Comparison of ENCODE assay signal across 19 cellular contexts in the genomic region with DNA sequence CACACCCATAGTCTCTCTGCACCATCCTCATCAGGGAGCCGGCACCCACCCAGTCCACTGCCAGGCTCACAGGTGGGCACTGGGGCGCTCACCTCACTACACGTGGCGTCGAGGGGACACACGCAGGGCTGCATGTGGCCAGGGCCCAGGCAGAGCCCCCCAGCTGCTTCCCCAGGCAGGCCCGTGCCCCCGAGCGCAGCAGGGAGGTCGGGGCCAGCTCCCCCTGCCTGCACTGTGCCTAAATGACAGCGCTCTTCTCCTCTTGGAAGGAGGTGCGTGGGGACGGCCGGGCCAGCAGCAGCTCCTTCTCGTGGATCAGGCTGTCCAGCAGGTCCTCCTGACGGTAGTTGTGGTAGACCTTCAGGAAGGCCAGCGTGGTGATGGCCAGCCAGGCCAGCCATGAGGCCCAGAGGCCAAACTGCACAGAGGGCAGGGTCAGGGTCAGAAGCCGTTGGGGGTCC. TPM values are rescaled to one million over a fixed set of nuclear protein-coding genes. Genes with fewer than 3 reads are reported as not detected.
DNase-seq lines count a peak whose midpoint lies in the region; ATAC-seq, FAIRE-seq and TF ChIP-seq lines count a peak whose summit lies in the region.
"Had no signal": no experiment of that assay in that cellular context is flagged by ENCODE, and none has a peak within 500 bp of the region (broad histone marks: within the 10 kb centered on the region; RNA-seq: fewer than 3 reads in every experiment).

No MANE protein-coding gene starts in this region.

- H3K27me3 ChIP-seq in H9 (ENCODE audit: insufficient read depth, low read length) (no peaks in the 10 kb centered on the region), H1 (replicated peaks in 1 of 4; ENCODE audit: control insufficient read depth in 3 of 4, extremely low read depth in 1 of 4, insufficient read depth in 3 of 4, low read length in 3 of 4) (no peaks in the 10 kb centered on the region), psoas muscle (ENCODE audit: insufficient read depth in 3 of 3, low read length in 2 of 3) (peaks cover 0 to 31% (median 2%) of the 10 kb centered on the region in 3 donors)
- H3K27me3 ChIP-seq: SJSA1 had no signal

- H4K5ac ChIP-seq in H9 (ENCODE audit: insufficient read length, low read depth, low read length): no peak overlapping the region
- no peak overlapping the region for H4K5ac ChIP-seq in H1 (ENCODE audit: insufficient read length, low read depth, low read length)

- TF ChIP-seq RAD21 in H1 (IDR thresholded peaks at IDR 0.05 in 1 of 2, conservative IDR thresholded peaks at IDR 0.05 in 1 of 2; ENCODE audit: low read depth in 2 of 2, low read length in 2 of 2): peak in 1 of 2 experiments; percentile 5; a peak in 1 of 4 replicates

- POLR2A ChIA-PET in H1 (lab: Charles Lee; ENCODE audit: partially characterized antibody): interaction anchor here (1.0 kb wide), 1 partner anchor 11 kb away, joined by 5 read pairs; a partner anchor contains a TSS

- H3K4me3 Mint-ChIP-seq in H9: no peak overlapping the region
- H3K4me3 Mint-ChIP-seq: CD8-positive, alpha-beta T cell had no signal

- no peak overlapping the region for H2BK12ac ChIP-seq in H9 (ENCODE audit: insufficient read length, low read depth, low read length)
- H2BK12ac ChIP-seq in H1 (ENCODE audit: low read depth, low read length): no peak overlapping the region

- H4K8ac ChIP-seq in H9 (replicated peaks; ENCODE audit: insufficient read length, low read depth, low read length) (no peak overlapping the region), H1 (ENCODE audit: extremely low read depth, insufficient read depth, low read length) (peak overlapping the region; percentile 57; the same call in 1 of the 2 replicates)

- H3K4ac ChIP-seq in H9 (ENCODE audit: low read depth, low read length): no peak overlapping the region
- H3K4ac ChIP-seq in H1 (replicated peaks; ENCODE audit: insufficient read length, low read depth, low read length): no peak overlapping the region

- CTCF ChIA-PET in H1 (lab: Charles Lee; ENCODE audit: partially characterized antibody): interaction anchor here (0.7 to 3.0 kb wide), 15 partner anchors 8 to 242 kb away, joined by 3 to 11 read pairs (median 3); no protein-coding TSS in a partner anchor

- H2BK120ac ChIP-seq in H9 (ENCODE audit: low read depth, low read length, poor library complexity, severe bottlenecking): no peak overlapping the region
- H2BK120ac ChIP-seq in H1 (replicated peaks; ENCODE audit: low read depth, low read length): no peak overlapping the region

- H3K9me3 ChIP-seq in H9 (ENCODE audit: control insufficient read depth, low read depth, low read length): no peaks in the 10 kb centered on the region
- no peaks in the 10 kb centered on the region for H3K9me3 ChIP-seq in H1 (ENCODE audit: insufficient read depth in 2 of 2, low read depth in 1 of 2, low read length in 1 of 2)
- no peaks in the 10 kb centered on the region for H3K9me3 ChIP-seq in kidney (ENCODE audit: control insufficient read depth in 1 of 2, low read length in 2 of 2)
- no peaks in the 10 kb centered on the region for H3K9me3 ChIP-seq in psoas muscle
- H3K9me3 ChIP-seq: SJSA1 had no signal

- H3K18ac ChIP-seq in H9 (ENCODE audit: insufficient read length, low read depth, low read length) (no peak overlapping the region), H1 (ENCODE audit: extremely low read depth, low read length) (no peak overlapping the region)

- H3K27ac ChIP-seq in H9 (ENCODE audit: insufficient read length, low read depth, low read length) (no peak overlapping the region), H1 (ENCODE audit: low read depth, low read length) (no peak overlapping the region), kidney (ENCODE audit: low read depth in 2 of 2, low read length in 2 of 2) (no peak overlapping the region), psoas muscle (no peak overlapping the region)
- H3K27ac ChIP-seq: SJSA1 had no signal

- H3K79me1 ChIP-seq in H9 (ENCODE audit: insufficient read depth, low read depth, low read length, poor library complexity, severe bottlenecking) (no peaks in the 10 kb centered on the region), H1 (ENCODE audit: low read depth, low read length) (peaks cover 4% of the 10 kb centered on the region; the same call in 1 of the 2 replicates)

- peaks cover 0 to 5% of the 10 kb centered on the region in 2 experiments; a peak in 3 of 4 replicates for H3K4me1 Mint-ChIP-seq in H9

- H2AFZ ChIP-seq in H9 (ENCODE audit: low read length) (no peak overlapping the region), H1 (ENCODE audit: low read length) (no peak overlapping the region)

- H3K27me3 Mint-ChIP-seq in H9 (ENCODE audit: low read depth): peaks cover 4% of the 10 kb centered on the region

- H2BK15ac ChIP-seq in H9 (ENCODE audit: low read depth, low read length) (no peak overlapping the region), H1 (ENCODE audit: low read length) (no peak overlapping the region)

- H3K9ac ChIP-seq in H9 (ENCODE audit: extremely low read depth, insufficient read length, low read length) (no peak overlapping the region), H1 (replicated peaks in 1 of 4; ENCODE audit: extremely low read depth in 1 of 4, low read depth in 3 of 4, low read length in 3 of 4) (no peak overlapping the region), kidney (ENCODE audit: low read length in 2 of 2) (no peak overlapping the region)

- H3K4me2 ChIP-seq in H9 (ENCODE audit: insufficient read depth, insufficient read length, low read length) (no peak overlapping the region), H1 (ENCODE audit: insufficient read depth in 1 of 2, low read depth in 2 of 2, low read length in 2 of 2) (no peak overlapping the region)

- H3K23ac ChIP-seq in H9 (ENCODE audit: insufficient read length, low read depth, low read length): no peak overlapping the region
- no peak overlapping the region for H3K23ac ChIP-seq in H1 (ENCODE audit: insufficient read length)

- DNase-seq in H9 (no peak), H1 (ENCODE audit: low read depth in 1 of 2, low spot score in 2 of 2) (no peak), kidney (peak; percentile 67), psoas muscle (peak; percentile 8 to 36), T-helper 9 cell (no peak), NCI-H82 (lab: John Stamatoyannopoulos, UW) (no peak)
- DNase-seq: CD8-positive, alpha-beta T cell; DND-41; KG1; NCI-H1436; NCI-H2029; NCI-H2171 treated with DMSO at 0.1 percent for 48 hours; NCI-H446 treated with DMSO at 0.1 percent for 48 hours; RPMI8226 had no signal

- no peaks in the 10 kb centered on the region for H3K23me2 ChIP-seq in H9 (ENCODE audit: insufficient read length, low read depth, low read length, poor library complexity, severe bottlenecking)
- H3K23me2 ChIP-seq in H1 (ENCODE audit: low read depth, low read length): no peaks in the 10 kb centered on the region

- no CpG with 5 or more reads among the region's 18 CpGs for WGBS in H9 (ENCODE audit: extremely low coverage, insufficient read length, low lambda C conversion rate)
- WGBS in H1 (ENCODE audit: extremely low coverage in 1 of 2, insufficient coverage in 1 of 2, insufficient read length in 1 of 2, insufficient replicate concordance in 2 of 2, low coverage in 1 of 2, low lambda C conversion rate in 2 of 2, missing lambda C conversion rate in 1 of 2), 2 experiments: 82% methylated on average over 16 of the region's 18 CpGs; no CpG with 5 or more reads in 1 of the 2 experiments
- 47 to 54% (median 48%) methylated on average over 17 to 18 of the region's 18 CpGs for WGBS in psoas muscle, 3 donors

- no peaks in the 10 kb centered on the region for H3K79me2 ChIP-seq in H9 (ENCODE audit: insufficient read depth, low read length)
- no peaks in the 10 kb centered on the region for H3K79me2 ChIP-seq in H1 (ENCODE audit: control insufficient read depth in 1 of 2, insufficient read depth in 2 of 2, low read length in 2 of 2)

- H4K20me1 ChIP-seq in H9 (ENCODE audit: control insufficient read depth, insufficient read depth, insufficient read length): no peaks in the 10 kb centered on the region
- H4K20me1 ChIP-seq in H1 (replicated peaks in 1 of 2; ENCODE audit: control insufficient read depth in 1 of 2, insufficient read depth in 2 of 2, low read length in 2 of 2): peaks cover 0 to 6% of the 10 kb centered on the region in 2 experiments

- no peaks in the 10 kb centered on the region for H3K36me3 Mint-ChIP-seq in H9 (ENCODE audit: insufficient read depth in 1 of 3, low read depth in 3 of 3)
- H3K36me3 Mint-ChIP-seq: CD8-positive, alpha-beta T cell had no signal

- no peak overlapping the region for H3T11ph ChIP-seq in H9 (ENCODE audit: low read length)

- ATAC-seq in psoas muscle (no peak), GM21528 (IDR thresholded peaks at IDR 0.05; ENCODE audit: low FRiP score, unreplicated experiment) (no peak)
- ATAC-seq: CD8-positive, alpha-beta T cell had no signal

- no peaks in the 10 kb centered on the region; a peak in 1 of 5 replicates for H3K9me3 Mint-ChIP-seq in H9
- H3K9me3 Mint-ChIP-seq: CD8-positive, alpha-beta T cell had no signal

- TF ChIP-seq CTCF in H9 (conservative IDR thresholded peaks at IDR 0.05): peak; percentile 43
- TF ChIP-seq CTCF in H1 (IDR thresholded peaks at IDR 0.05; ENCODE audit: control extremely low read depth in 1 of 3, insufficient read depth in 1 of 3, low read depth in 1 of 3, low read length in 3 of 3): peak in 2 of 3 experiments; percentile 16 to 36; a peak in 2 of 4 replicates
- TF ChIP-seq CTCF in kidney (IDR thresholded peaks at IDR 0.05; ENCODE audit: borderline replicate concordance, extremely low read depth, insufficient read depth): no peak
- TF ChIP-seq CTCF in psoas muscle (IDR thresholded peaks at IDR 0.05): no peak

- no peak overlapping the region for H2BK5ac ChIP-seq in H9 (ENCODE audit: insufficient read length, low read length)
- H2BK5ac ChIP-seq in H1 (ENCODE audit: low read depth, low read length): no peak overlapping the region

- H3K4me3 ChIP-seq in H1 (ENCODE audit: extremely low read depth in 1 of 4, insufficient read depth in 2 of 4, low read depth in 3 of 4, low read length in 4 of 4): no peak overlapping the region
- H3K4me3 ChIP-seq in kidney (ENCODE audit: low read length in 2 of 2): no peak overlapping the region
- no peak overlapping the region for H3K4me3 ChIP-seq in psoas muscle
- H3K4me3 ChIP-seq: SJSA1 had no signal

- H3K14ac ChIP-seq in H9 (ENCODE audit: insufficient read depth, low read length): no peak overlapping the region
- H3K14ac ChIP-seq in H1 (ENCODE audit: insufficient read length): no peak overlapping the region

- H2BK20ac ChIP-seq in H9 (ENCODE audit: low read depth, low read length, poor library complexity, severe bottlenecking) (no peak overlapping the region), H1 (ENCODE audit: low read length) (no peak overlapping the region)

- no peak overlapping the region for H4K91ac ChIP-seq in H9 (ENCODE audit: insufficient read length, low read depth, low read length)
- H4K91ac ChIP-seq in H1 (replicated peaks; ENCODE audit: insufficient read length, low read length): no peak overlapping the region

- no peak for FAIRE-seq in H1 (lab: Jason Lieb, UNC)
- no peak for FAIRE-seq in kidney (lab: Jason Lieb, UNC)
- FAIRE-seq: G401.6 had no signal

- intact Hi-C loops in kidney (cut with DNase I) (no loop called here), psoas muscle (cut with DNase I) (no loop called here)

- TF ChIP-seq EP300 in H1 (IDR thresholded peaks at IDR 0.05; ENCODE audit: borderline replicate concordance in 1 of 2, low read depth in 2 of 2, low read length in 2 of 2): no peak

- H3K56ac ChIP-seq in H9 (ENCODE audit: insufficient read length, low read depth, low read length) (no peak overlapping the region), H1 (replicated peaks; ENCODE audit: insufficient read length, low read depth, low read length) (no peak overlapping the region)

- no peak for TF ChIP-seq POLR2A in H1 (IDR thresholded peaks at IDR 0.05; ENCODE audit: control extremely low read depth in 1 of 2, low read depth in 2 of 2, low read length in 2 of 2)

- H3K4me1 ChIP-seq in H9 (ENCODE audit: insufficient read depth, low read length) (no peaks in the 10 kb centered on the region), H1 (replicated peaks in 1 of 4; ENCODE audit: control insufficient read depth in 3 of 4, insufficient read depth in 4 of 4, low read length in 3 of 4) (no peaks in the 10 kb centered on the region), kidney (ENCODE audit: control insufficient read depth in 1 of 2, insufficient read depth in 1 of 2, low read depth in 1 of 2, low read length in 2 of 2) (no peaks in the 10 kb centered on the region), psoas muscle (no peaks in the 10 kb centered on the region)
- H3K4me1 ChIP-seq: SJSA1 had no signal

- H3K36me3 ChIP-seq in H1 (ENCODE audit: control insufficient read depth in 2 of 4, insufficient read depth in 4 of 4, low read length in 3 of 4) (no peaks in the 10 kb centered on the region; a peak in 1 of 8 replicates), kidney (ENCODE audit: control insufficient read depth in 1 of 2, insufficient read depth in 2 of 2, low read length in 2 of 2) (no peaks in the 10 kb centered on the region), psoas muscle (ENCODE audit: insufficient read depth in 1 of 2, low read depth in 1 of 2) (no peaks in the 10 kb centered on the region)
- H3K36me3 ChIP-seq: SJSA1 had no signal

- no peak overlapping the region for H3K27ac Mint-ChIP-seq in H9
- H3K27ac Mint-ChIP-seq: CD8-positive, alpha-beta T cell had no signal

- H2AK5ac ChIP-seq in H9 (ENCODE audit: insufficient read length, low read length) (no peak overlapping the region), H1 (ENCODE audit: low read depth, low read length) (no peak overlapping the region)

RNA-seq across cellular contexts. Expression of a gene that starts 11.3 kb away (rescaled TPM):
- total RNA-seq in H9 (2021): 11.1 and 11.4 TPM in 2 replicates
- total RNA-seq in H1 (2021; fragmentation: NEBNext Ultra II Directional; extraction: Animal tissue kit (Norgen Biotek cat#: 25700)): 2.9 TPM in 2 replicates
- 4.0 and 4.6 TPM in 2 replicates for polyA plus RNA-seq in H1 (2011; rRNA removed)
- polyA plus RNA-seq in H1 (2011; cell fraction: cytosol; rRNA removed): 3.7 TPM
- 4.6 TPM for polyA plus RNA-seq in H1 (2011; cell fraction: nucleus; rRNA removed)
- 1.7 to 6.0 TPM (median 4.1 TPM) in 4 replicates for polyA plus RNA-seq in H1 (2012, experiment 1 of 2)
- polyA plus RNA-seq in H1 (2012, experiment 2 of 2): 1.8 TPM
- polyA plus RNA-seq in H1 (2013, experiment 1 of 2): 1.8 TPM
- 1.9 TPM for polyA plus RNA-seq in H1 (2013, experiment 2 of 2)
- polyA minus RNA-seq in H1 (2011; rRNA and poly(A)+ RNA removed): 1.1 and 3.6 TPM in 2 replicates
- 2.4 TPM for polyA minus RNA-seq in H1 (2011; cell fraction: cytosol; rRNA and poly(A)+ RNA removed)
- 3.4 TPM for polyA minus RNA-seq in H1 (2011; cell fraction: nucleus; rRNA and poly(A)+ RNA removed)
- total RNA-seq in kidney: 0.50 TPM
- polyA plus RNA-seq in kidney (ENCODE audit: insufficient read depth, low read depth, low replicate concordance): 0.67 TPM
- total RNA-seq in psoas muscle: not detected
- polyA plus RNA-seq in psoas muscle: under 1 TPM in 1 of 3 donors, not detected in 2; 0.01 TPM
- total RNA-seq: CD8-positive, alpha-beta T cell; SJSA1 had no signal

RNA-seq across cellular contexts. Expression of a gene that starts 13.7 kb away (rescaled TPM):
- total RNA-seq in H9 (2021) (not detected in 2 replicates), kidney (2.1 TPM), psoas muscle (1 to 10 TPM in 1 of 4 donors, under 1 TPM in 3; 0.32 to 7.3 (median 0.33) TPM)
- total RNA-seq in H1 (2021; fragmentation: NEBNext Ultra II Directional; extraction: Animal tissue kit (Norgen Biotek cat#: 25700)): not detected in 2 replicates
- polyA plus RNA-seq in H1 (2011; rRNA removed) (not detected in 2 replicates), kidney (ENCODE audit: insufficient read depth, low read depth, low replicate concordance) (3.1 TPM), psoas muscle (1 to 10 TPM in 2 of 3 donors, under 1 TPM in 1; 0.58 to 4.0 (median 1.9) TPM)
- polyA plus RNA-seq in H1 (2011; cell fraction: cytosol; rRNA removed): not detected
- polyA plus RNA-seq in H1 (2011; cell fraction: nucleus; rRNA removed): not detected
- polyA plus RNA-seq in H1 (2012, experiment 1 of 2): not detected in 4 replicates
- polyA plus RNA-seq in H1 (2012, experiment 2 of 2): not detected
- not detected for polyA plus RNA-seq in H1 (2013, experiment 1 of 2)
- polyA plus RNA-seq in H1 (2013, experiment 2 of 2): not detected
- not detected in 2 replicates for polyA minus RNA-seq in H1 (2011; rRNA and poly(A)+ RNA removed)
- polyA minus RNA-seq in H1 (2011; cell fraction: cytosol; rRNA and poly(A)+ RNA removed): not detected
- polyA minus RNA-seq in H1 (2011; cell fraction: nucleus; rRNA and poly(A)+ RNA removed): not detected
- total RNA-seq: CD8-positive, alpha-beta T cell; M059J; SJSA1 had no signal
- polyA plus RNA-seq: BJ had no signal

Comparison
In these comparisons a context has a peak if more than half of its experiments do, and no peak if none do; other contexts are left out.
1. DNase-seq: peak in kidney (single experiment) and psoas muscle (2 of 2); none in H9 (single experiment), H1 (0 of 2), T-helper 9 cell (single experiment) and NCI-H82 (single experiment).
2. CTCF ChIP-seq: peak in H9 (single experiment) and H1 (2 of 3); none in kidney (single experiment) and psoas muscle (single experiment).